ENCODE assay signal across 8 cellular contexts in genomic region chr3:58386966-58387365, GRCh38. TPM values are rescaled to one million over a fixed set of nuclear protein-coding genes. Genes with fewer than 3 reads are reported as not detected.
DNase-seq lines count a peak whose midpoint lies in the region; ATAC-seq and TF ChIP-seq lines count a peak whose summit lies in the region.

No MANE protein-coding gene starts in this region.

- H3K4me3 ChIP-seq in esophagus muscularis mucosa = no peak overlapping the region
- no peak overlapping the region for H3K4me3 ChIP-seq in upper lobe of right lung

- H3K27me3 Mint-ChIP-seq in activated naive CD8-positive, alpha-beta T cell treated with anti-CD3 and anti-CD28 coated beads, Interleukin-2, amount 10 ng/mL, durations not matched to agents 7 days and 5 days = no peaks in the 10 kb centered on the region
- H3K27me3 Mint-ChIP-seq in activated naive CD8-positive, alpha-beta T cell treated with anti-CD3 and anti-CD28 coated beads for 36 hours = no peaks in the 10 kb centered on the region
- H3K27me3 Mint-ChIP-seq in mesothelial cell of epicardium (ENCODE audit: low read depth) = no peaks in the 10 kb centered on the region

- H3K4me1 ChIP-seq in esophagus muscularis mucosa (peaks cover 42 to 67% (median 56%) of the 10 kb centered on the region in 4 donors), upper lobe of right lung (peaks cover 36% of the 10 kb centered on the region)

- TF ChIP-seq POLR2A in esophagus muscularis mucosa (IDR thresholded peaks at IDR 0.05; ENCODE audit: low read depth) = no peak

- H3K9me3 ChIP-seq in esophagus muscularis mucosa (no peaks in the 10 kb centered on the region), upper lobe of right lung (no peaks in the 10 kb centered on the region)

- TF ChIP-seq EP300 in esophagus muscularis mucosa (IDR thresholded peaks at IDR 0.05) = no peak

- H3K9me3 Mint-ChIP-seq in activated naive CD8-positive, alpha-beta T cell treated with anti-CD3 and anti-CD28 coated beads, Interleukin-2, amount 10 ng/mL, durations not matched to agents 7 days and 5 days = no peaks in the 10 kb centered on the region
- H3K9me3 Mint-ChIP-seq in activated naive CD8-positive, alpha-beta T cell treated with anti-CD3 and anti-CD28 coated beads for 36 hours = no peaks in the 10 kb centered on the region
- H3K9me3 Mint-ChIP-seq in mesothelial cell of epicardium = no peaks in the 10 kb centered on the region

- peak; percentile 60 for ATAC-seq in activated naive CD8-positive, alpha-beta T cell treated with anti-CD3 and anti-CD28 coated beads, Interleukin-2, amount 10 ng/mL, durations not matched to agents 7 days and 5 days (ENCODE audit: low read depth)
- peak; percentile 62 for ATAC-seq in upper lobe of right lung
- ATAC-seq in HG03521 (IDR thresholded peaks at IDR 0.05; ENCODE audit: unreplicated experiment) = no peak
- ATAC-seq in activated CD4-positive, CD25-positive, alpha-beta regulatory T cell treated with anti-CD3 and anti-CD28 coated beads, Interleukin-2, amount 50 U/mL, for 24 hours = no peak
- ATAC-seq in GM19351 (IDR thresholded peaks at IDR 0.05; ENCODE audit: unreplicated experiment) = no peak

- peak overlapping the region; percentile 37 for H3K27ac Mint-ChIP-seq in activated naive CD8-positive, alpha-beta T cell treated with anti-CD3 and anti-CD28 coated beads, Interleukin-2, amount 10 ng/mL, durations not matched to agents 7 days and 5 days
- no peak overlapping the region for H3K27ac Mint-ChIP-seq in activated naive CD8-positive, alpha-beta T cell treated with anti-CD3 and anti-CD28 coated beads for 36 hours
- peak overlapping the region; percentile 73 for H3K27ac Mint-ChIP-seq in mesothelial cell of epicardium

- H3K36me3 Mint-ChIP-seq in activated naive CD8-positive, alpha-beta T cell treated with anti-CD3 and anti-CD28 coated beads, Interleukin-2, amount 10 ng/mL, durations not matched to agents 7 days and 5 days = peaks cover 17% of the 10 kb centered on the region
- H3K36me3 Mint-ChIP-seq in activated naive CD8-positive, alpha-beta T cell treated with anti-CD3 and anti-CD28 coated beads for 36 hours = peaks cover 6% of the 10 kb centered on the region
- no peaks in the 10 kb centered on the region for H3K36me3 Mint-ChIP-seq in mesothelial cell of epicardium

- H3K36me3 ChIP-seq in esophagus muscularis mucosa = peaks cover 0 to 32% (median 16%) of the 10 kb centered on the region in 4 donors
- H3K36me3 ChIP-seq in upper lobe of right lung = peaks cover 8% of the 10 kb centered on the region

- peak overlapping the region; percentile 36 to 70 (median 65) for H3K27ac ChIP-seq in esophagus muscularis mucosa (replicated peaks in 1 of 4)
- H3K27ac ChIP-seq in upper lobe of right lung = peak overlapping the region; percentile 72

- no peak overlapping the region for H3K4me3 Mint-ChIP-seq in activated naive CD8-positive, alpha-beta T cell treated with anti-CD3 and anti-CD28 coated beads, Interleukin-2, amount 10 ng/mL, durations not matched to agents 7 days and 5 days
- H3K4me3 Mint-ChIP-seq in activated naive CD8-positive, alpha-beta T cell treated with anti-CD3 and anti-CD28 coated beads for 36 hours = no peak overlapping the region
- H3K4me3 Mint-ChIP-seq in mesothelial cell of epicardium = no peak overlapping the region

- WGBS in esophagus muscularis mucosa = 58% methylated on average over 3 of the region's 3 CpGs

- TF ChIP-seq CTCF in esophagus muscularis mucosa (IDR thresholded peaks at IDR 0.05) (no peak), mesothelial cell of epicardium (IDR thresholded peaks at IDR 0.05; ENCODE audit: unreplicated experiment) (no peak), upper lobe of right lung (IDR thresholded peaks at IDR 0.05) (no peak)

- POLR2A ChIA-PET in activated naive CD8-positive, alpha-beta T cell treated with anti-CD3 and anti-CD28 coated beads, Interleukin-2, amount 10 ng/mL, durations not matched to agents 7 days and 5 days (lab: Charles Lee) = interaction anchor here (0.8 kb wide), 1 partner anchor 51 kb away, joined by 3 read pairs; no protein-coding TSS in a partner anchor

- H3K4me1 Mint-ChIP-seq in activated naive CD8-positive, alpha-beta T cell treated with anti-CD3 and anti-CD28 coated beads, Interleukin-2, amount 10 ng/mL, durations not matched to agents 7 days and 5 days = peaks cover 21% of the 10 kb centered on the region
- H3K4me1 Mint-ChIP-seq in activated naive CD8-positive, alpha-beta T cell treated with anti-CD3 and anti-CD28 coated beads for 36 hours = no peaks in the 10 kb centered on the region
- peaks cover 43% of the 10 kb centered on the region for H3K4me1 Mint-ChIP-seq in mesothelial cell of epicardium

- intact Hi-C loops in esophagus muscularis mucosa (cut with DNase I) (no loop called here), upper lobe of right lung (cut with DNase I) (no loop called here)

- no peak for DNase-seq in activated naive CD8-positive, alpha-beta T cell treated with anti-CD3 and anti-CD28 coated beads, Interleukin-2, amount 10 ng/mL, durations not matched to agents 7 days and 5 days
- no peak for DNase-seq in activated naive CD8-positive, alpha-beta T cell treated with anti-CD3 and anti-CD28 coated beads for 36 hours
- DNase-seq in esophagus muscularis mucosa (ENCODE audit: extremely low spot score) = no peak
- DNase-seq in mesothelial cell of epicardium (ENCODE audit: low spot score in 2 of 2, unreplicated experiment in 2 of 2) = no peak
- DNase-seq in upper lobe of right lung = no peak

- H3K27me3 ChIP-seq in esophagus muscularis mucosa (no peaks in the 10 kb centered on the region), upper lobe of right lung (no peaks in the 10 kb centered on the region)

RNA-seq across cellular contexts. Expression of gene PDHB, which starts 46.7 kb away (rescaled TPM):
- 10 to 100 TPM; 47.8 to 51.2 TPM for total RNA-seq in activated naive CD8-positive, alpha-beta T cell treated with anti-CD3 and anti-CD28 coated beads, Interleukin-2, amount 10 ng/mL, durations not matched to agents 7 days and 5 days
- total RNA-seq in activated naive CD8-positive, alpha-beta T cell treated with anti-CD3 and anti-CD28 coated beads for 36 hours = 10 to 100 TPM; 64.6 to 65.3 TPM
- total RNA-seq in esophagus muscularis mucosa (100 to 1,000 TPM; 100 to 138 (median 122) TPM), mesothelial cell of epicardium (63.1 to 69.4 TPM (median 64.4 TPM) in 3 replicates), upper lobe of right lung (49.6 TPM)

RNA-seq across cellular contexts. Expression of gene PXK, which starts 54.3 kb away (rescaled TPM):
- total RNA-seq in activated naive CD8-positive, alpha-beta T cell treated with anti-CD3 and anti-CD28 coated beads, Interleukin-2, amount 10 ng/mL, durations not matched to agents 7 days and 5 days = 10 to 100 TPM; 38.6 to 41.5 TPM
- total RNA-seq in activated naive CD8-positive, alpha-beta T cell treated with anti-CD3 and anti-CD28 coated beads for 36 hours = 10 to 100 TPM; 22.2 to 24.0 TPM
- total RNA-seq in esophagus muscularis mucosa (10 to 100 TPM; 28.2 to 35.3 (median 30.3) TPM), mesothelial cell of epicardium (15.0 to 15.9 TPM (median 15.4 TPM) in 3 replicates), upper lobe of right lung (29.8 TPM)

Comparison
In these comparisons a context has a peak if more than half of its experiments do, and no peak if none do; other contexts are left out.
1. ATAC-seq: peak in activated naive CD8-positive, alpha-beta T cell treated with anti-CD3 and anti-CD28 coated beads, Interleukin-2, amount 10 ng/mL, durations not matched to agents 7 days and 5 days (single experiment) and upper lobe of right lung (single experiment); none in HG03521 (single experiment), activated CD4-positive, CD25-positive, alpha-beta regulatory T cell treated with anti-CD3 and anti-CD28 coated beads, Interleukin-2, amount 50 U/mL, for 24 hours (0 of 2) and GM19351 (single experiment).